Comparison of ENCODE assay signal across 10 cellular contexts in the genomic region with DNA sequence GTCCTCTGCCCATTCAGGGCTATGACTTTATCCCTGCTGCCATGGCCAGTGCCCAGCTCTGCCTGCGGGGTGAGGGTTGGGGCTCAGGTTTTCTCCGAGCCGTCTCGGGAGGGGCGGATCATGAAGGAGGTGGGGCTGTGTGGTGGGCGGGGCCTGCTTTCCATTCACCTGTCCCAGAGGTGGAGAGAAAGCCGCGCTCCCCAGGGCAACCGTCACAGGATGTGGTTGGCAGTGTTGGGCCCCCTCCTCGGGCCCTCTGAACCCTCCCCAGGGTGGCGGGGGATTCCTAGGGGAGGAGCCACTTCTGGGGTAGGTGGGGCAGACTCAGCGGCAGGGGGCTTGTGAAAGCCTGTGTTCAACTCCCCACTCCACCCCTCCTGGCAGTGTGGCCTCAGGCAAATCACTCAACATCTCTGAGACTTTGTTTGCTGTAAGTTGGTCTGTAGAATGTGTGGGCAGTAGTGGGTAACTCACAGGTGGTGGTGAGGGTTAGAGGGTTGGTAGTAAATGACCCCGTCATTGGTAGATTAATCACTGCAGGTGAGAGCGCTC. TPM values are rescaled to one million over a fixed set of nuclear protein-coding genes. Genes with fewer than 3 reads are reported as not detected.
A peak's percentile ranks its signal among the peaks of the same experiment; 100 is the strongest.
DNase-seq lines count a peak whose midpoint lies in the region; ATAC-seq, FAIRE-seq and TF ChIP-seq lines count a peak whose summit lies in the region.
"Had no signal": no experiment of that assay in that cellular context is flagged by ENCODE, and none has a peak within 500 bp of the region (broad histone marks: within the 10 kb centered on the region; RNA-seq: fewer than 3 reads in every experiment).

No MANE protein-coding gene starts in this region.

- H3K27ac ChIP-seq in upper lobe of left lung, result peak overlapping the region in 2 of 4 donors; percentile 24 to 42
- H3K27ac ChIP-seq: C4-2B had no signal

- peaks cover 54% of the 10 kb centered on the region for H3K4me1 Mint-ChIP-seq in nephron progenitor cell

- H3K27me3 ChIP-seq in upper lobe of left lung, result no peaks in the 10 kb centered on the region

- H3K4me1 ChIP-seq in upper lobe of left lung, result peaks cover 11 to 40% (median 18%) of the 10 kb centered on the region in 4 donors

- no peak for TF ChIP-seq EP300 in upper lobe of left lung (IDR thresholded peaks at IDR 0.05)

- intact Hi-C loops in Right ventricle myocardium superior (cut with DNase I) (no loop called here), Right ventricle myocardium inferior (cut with DNase I) (no loop called here)

- H3K4me3 Mint-ChIP-seq in nephron progenitor cell, result no peak overlapping the region

- H3K9me3 ChIP-seq in upper lobe of left lung, result no peaks in the 10 kb centered on the region

- DNase-seq in Right ventricle myocardium superior (peak; percentile 41), Right ventricle myocardium inferior (ENCODE audit: missing footprints) (no peak), nephron progenitor cell (peak; percentile 33), upper lobe of left lung (peak; percentile 57 to 75), HuH-7.5 (ENCODE audit: low spot score) (no peak), D721Med (ENCODE audit: insufficient read length, low spot score) (no peak)
- DNase-seq in activated naive CD4-positive, alpha-beta T cell treated with Interleukin-2 at 50 U/mL for 16 hours, result peak; percentile 86

- H3K4me3 ChIP-seq in upper lobe of left lung, result no peak overlapping the region

- 24 to 39% methylated on average over 7 to 14 of the region's 14 CpGs for WGBS in upper lobe of left lung, 2 donors

- H3K9me3 Mint-ChIP-seq in nephron progenitor cell, result peaks cover 5% of the 10 kb centered on the region

- TF ChIP-seq POLR2A in upper lobe of left lung (IDR thresholded peaks at IDR 0.05), result no peak

- TF ChIP-seq CTCF in nephron progenitor cell (IDR thresholded peaks at IDR 0.05), result no peak
- no peak for TF ChIP-seq CTCF in upper lobe of left lung (IDR thresholded peaks at IDR 0.05)
- no peak for TF ChIP-seq CTCF in D721Med (IDR thresholded peaks at IDR 0.05; ENCODE audit: insufficient read depth, missing control alignments)

- no peak for ATAC-seq in Right ventricle myocardium superior (ENCODE audit: poor library complexity)
- ATAC-seq in Right ventricle myocardium inferior, result no peak
- ATAC-seq in upper lobe of left lung (ENCODE audit: low FRiP score in 2 of 2), result peak in 1 of 2 donors; percentile 11
- ATAC-seq in HG03439 (IDR thresholded peaks at IDR 0.05; ENCODE audit: unreplicated experiment), result no peak

- peaks cover 57% of the 10 kb centered on the region for H3K27me3 Mint-ChIP-seq in nephron progenitor cell (ENCODE audit: low read depth, poor library complexity)

- no peak overlapping the region for H3K27ac Mint-ChIP-seq in nephron progenitor cell

- H3K36me3 ChIP-seq in upper lobe of left lung, result no peaks in the 10 kb centered on the region

- H3K36me3 Mint-ChIP-seq in nephron progenitor cell (ENCODE audit: low read depth), result no peaks in the 10 kb centered on the region

- FAIRE-seq in D721Med (lab: Jason Lieb, UNC), result no peak

RNA-seq across cellular contexts. Expression of a gene that starts 50.3 kb away (rescaled TPM):
- total RNA-seq in Right ventricle myocardium superior, result 0.08 TPM
- total RNA-seq in Right ventricle myocardium inferior, result 0.22 TPM
- total RNA-seq in upper lobe of left lung, result 10 to 100 TPM in 2 of 6 donors, 1 to 10 TPM in 4; 3.8 to 27.2 (median 5.3) TPM
- total RNA-seq: NCI-H460 had no signal

Comparison
In these comparisons a context has a peak if more than half of its experiments do, and no peak if none do; other contexts are left out.
1. DNase-seq: peak in Right ventricle myocardium superior (single experiment), activated naive CD4-positive, alpha-beta T cell treated with Interleukin-2 at 50 U/mL for 16 hours (single experiment), nephron progenitor cell (single experiment) and upper lobe of left lung (2 of 2); none in Right ventricle myocardium inferior (single experiment), HuH-7.5 (single experiment) and D721Med (single experiment).